In genomic region chr2:142900327-142900726, GRCh38 we compare ENCODE assay signal across 1 cellular context. TPM values are rescaled to one million over a fixed set of nuclear protein-coding genes. Genes with fewer than 3 reads are reported as not detected.
"Had no signal": no experiment of that assay in that cellular context is flagged by ENCODE, and none has a peak within 500 bp of the region (broad histone marks: within the 10 kb centered on the region; RNA-seq: fewer than 3 reads in every experiment).

No MANE protein-coding gene starts in this region.

RNA-seq across cellular contexts. Expression of gene KYNU, which starts 22.9 kb away (rescaled TPM):
- total RNA-seq: lung microvascular endothelial cell had no signal
